19 cellular contexts compared by ENCODE assay signal in the genomic region with DNA sequence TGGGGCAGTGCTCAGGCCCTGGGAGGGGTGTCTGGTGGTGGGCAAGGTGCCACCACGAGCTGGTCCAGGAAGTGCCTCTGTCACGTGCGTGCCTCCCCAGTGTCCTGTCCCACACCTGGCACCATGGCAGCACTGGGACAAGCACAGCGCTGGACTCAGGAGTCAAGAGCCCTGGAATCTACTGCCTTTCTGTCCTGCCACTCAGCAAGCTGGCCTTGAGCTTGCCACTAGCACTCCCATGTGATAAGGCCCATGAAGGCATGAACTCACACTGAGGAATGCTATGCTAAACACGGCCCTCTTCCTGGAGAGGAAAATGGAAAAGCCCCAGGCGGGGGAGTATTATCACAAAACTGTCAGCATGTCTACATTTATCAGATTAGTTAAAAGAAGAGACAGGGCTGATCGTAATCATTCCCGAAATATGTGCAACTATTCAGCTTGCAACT. TPM values are rescaled to one million over a fixed set of nuclear protein-coding genes. Genes with fewer than 3 reads are reported as not detected.
DNase-seq lines count a peak whose midpoint lies in the region; ATAC-seq, FAIRE-seq and TF ChIP-seq lines count a peak whose summit lies in the region.
"Had no signal": no experiment of that assay in that cellular context is flagged by ENCODE, and none has a peak within 500 bp of the region (broad histone marks: within the 10 kb centered on the region; RNA-seq: fewer than 3 reads in every experiment).

No MANE protein-coding gene starts in this region.

- POLR2A ChIA-PET in A673 (lab: Charles Lee; ENCODE audit: low non-redundant PET) = no interaction called here

- no peak for TF ChIP-seq CTCF in A673 (conservative IDR thresholded peaks at IDR 0.05; ENCODE audit: low read depth, low read length)
- TF ChIP-seq CTCF in ascending aorta (IDR thresholded peaks at IDR 0.05) = no peak
- peak in 1 of 9 donors; percentile 8 for TF ChIP-seq CTCF in heart right ventricle (IDR thresholded peaks at IDR 0.05)
- TF ChIP-seq CTCF in mesothelial cell of epicardium (IDR thresholded peaks at IDR 0.05; ENCODE audit: unreplicated experiment) = no peak

- TF ChIP-seq POLR2A in GM12892 (IDR thresholded peaks at IDR 0.05; ENCODE audit: low read depth, low read length) = no peak

- FAIRE-seq in GM12892 (lab: Jason Lieb, UNC) = no peak

- peaks cover 40% of the 10 kb centered on the region for H3K4me1 Mint-ChIP-seq in mesothelial cell of epicardium

- H3K27me3 ChIP-seq in A673 (replicated peaks; ENCODE audit: insufficient read depth, low read depth, low read length, poor library complexity) = no peaks in the 10 kb centered on the region
- H3K27me3 ChIP-seq in ascending aorta = no peaks in the 10 kb centered on the region
- H3K27me3 ChIP-seq in heart right ventricle = no peaks in the 10 kb centered on the region

- WGBS in heart right ventricle, 2 donors = 25 to 26% methylated on average over 8 of the region's 8 CpGs

- H3K27ac Mint-ChIP-seq in mesothelial cell of epicardium = peak overlapping the region; percentile 94
- H3K27ac Mint-ChIP-seq: effector memory CD8-positive, alpha-beta T cell had no signal

- H3K36me3 Mint-ChIP-seq in mesothelial cell of epicardium = no peaks in the 10 kb centered on the region

- no TSS peak for BruUV-seq in A673 (replicated peaks; lab: Mats Ljungman, UMichigan)

- H3K9me3 Mint-ChIP-seq in mesothelial cell of epicardium = no peaks in the 10 kb centered on the region
- H3K9me3 Mint-ChIP-seq: effector memory CD8-positive, alpha-beta T cell had no signal

- H3K27ac ChIP-seq in A673 (ENCODE audit: low read depth, low read length, poor library complexity, severe bottlenecking) = peak overlapping the region; percentile 33
- H3K27ac ChIP-seq in ascending aorta = peak overlapping the region; percentile 85 to 89
- peak overlapping the region in 9 of 10 donors; percentile 18 to 67 (median 53) for H3K27ac ChIP-seq in heart right ventricle
- H3K27ac ChIP-seq: 22Rv1, stomach had no signal

- intact Hi-C loops in A673 (cut with micrococcal nuclease; ENCODE audit: unreplicated experiment) = no loop called here
- intact Hi-C loops in ascending aorta (cut with DNase I) = no loop called here
- intact Hi-C loops in heart right ventricle (cut with DNase I) = no loop called here

- H3K4me1 ChIP-seq in A673 (ENCODE audit: insufficient read depth, low read length, poor library complexity, severe bottlenecking) (peaks cover 26% of the 10 kb centered on the region), ascending aorta (peaks cover 9 to 55% of the 10 kb centered on the region in 2 donors), heart right ventricle (peaks cover 2 to 27% (median 22%) of the 10 kb centered on the region in 9 donors)
- H3K4me1 ChIP-seq: HAP-1 had no signal

- H3K4me3 ChIP-seq in A673 (ENCODE audit: low read depth, low read length, poor library complexity, severe bottlenecking) (no peak overlapping the region), ascending aorta (no peak overlapping the region), heart right ventricle (no peak overlapping the region)
- H3K4me3 ChIP-seq: HAP-1, stomach had no signal

- DNase-seq in A673 (ENCODE audit: low spot score) = peak; percentile 85
- DNase-seq in ascending aorta (ENCODE audit: low spot score in 2 of 2) = peak in 1 of 2 donors; percentile 77
- DNase-seq in heart right ventricle = peak; percentile 59 to 63
- peak in 1 of 2 experiments; percentile 63 for DNase-seq in mesothelial cell of epicardium (ENCODE audit: low spot score in 2 of 2, unreplicated experiment in 2 of 2)
- DNase-seq in GM12892 (ENCODE audit: insufficient read length) = no peak
- no peak for DNase-seq in DMS 273 treated with DMSO at 0.1 percent for 48 hours (lab: John Stamatoyannopoulos, UW)
- no peak for DNase-seq in NCI-H2171 (lab: John Stamatoyannopoulos, UW)
- DNase-seq: activated CD8-positive, alpha-beta memory T cell treated with anti-CD3 and anti-CD28 coated beads for 24 hours; activated effector memory CD4-positive, alpha-beta T cell treated with Interleukin-2 at 50 U/mL for 16 hours; C1 segment of cervical spinal cord; DMS79 treated with DMSO at 0.1 percent for 48 hours; effector memory CD8-positive, alpha-beta T cell; foreskin melanocyte; NCI-H345; stomach; SW 1271 had no signal

- H3K36me3 ChIP-seq in A673 (ENCODE audit: insufficient read depth, low read length, poor library complexity, severe bottlenecking) (no peaks in the 10 kb centered on the region), ascending aorta (no peaks in the 10 kb centered on the region), heart right ventricle (no peaks in the 10 kb centered on the region)
- H3K36me3 ChIP-seq: HAP-1, stomach had no signal

- CTCF ChIA-PET in A673 (lab: Charles Lee) = interaction anchor here (0.9 to 3.8 kb wide), 2 partner anchors 17 to 383 kb away, joined by 3 to 28 read pairs; no protein-coding TSS in a partner anchor

- H3K9me3 ChIP-seq in A673 (ENCODE audit: low read depth, low read length, poor library complexity, severe bottlenecking) (no peaks in the 10 kb centered on the region), ascending aorta (no peaks in the 10 kb centered on the region), heart right ventricle (no peaks in the 10 kb centered on the region)
- H3K9me3 ChIP-seq: HAP-1, stomach had no signal

- peak; percentile 81 to 96 (median 90) for ATAC-seq in heart right ventricle
- ATAC-seq in HG02759 (IDR thresholded peaks at IDR 0.05; ENCODE audit: unreplicated experiment) = no peak
- ATAC-seq: effector memory CD8-positive, alpha-beta T cell had no signal

- no peak overlapping the region for H3K4me3 Mint-ChIP-seq in mesothelial cell of epicardium
- H3K4me3 Mint-ChIP-seq: effector memory CD8-positive, alpha-beta T cell had no signal

- H3K27me3 Mint-ChIP-seq in mesothelial cell of epicardium (ENCODE audit: low read depth) = peaks cover 45% of the 10 kb centered on the region

RNA-seq across cellular contexts. Expression of a gene that starts 50.7 kb away (rescaled TPM):
- 25.7 and 32.5 TPM in 2 replicates for total RNA-seq in A673 (2021)
- total RNA-seq in ascending aorta = 47.7 TPM
- total RNA-seq in heart right ventricle = 1 to 10 TPM; 4.5 to 9.6 (median 6.1) TPM
- polyA plus RNA-seq in heart right ventricle = 10 to 100 TPM in 1 of 2 donors, 1 to 10 TPM in 1; 5.2 to 14.1 TPM
- 13.2 to 14.6 TPM (median 14.5 TPM) in 3 replicates for total RNA-seq in mesothelial cell of epicardium
- 1.8 TPM for polyA plus RNA-seq in GM12892 (2012; ENCODE audit: missing spikeins)

Comparison
In these comparisons a context has a peak if more than half of its experiments do, and no peak if none do; other contexts are left out.
1. DNase-seq: peak in A673 (single experiment) and heart right ventricle (2 of 2); none in GM12892 (single experiment), DMS 273 treated with DMSO at 0.1 percent for 48 hours (single experiment) and NCI-H2171 (single experiment).
2. H3K27ac ChIP-seq: peak in every context shown above with its lines; median percentile 87 in ascending aorta; 53 in heart right ventricle; 33 in A673.